ENCODE assay signal across 8 cellular contexts in genomic region chr9:23492126-23493002, GRCh38.
DNase-seq lines count a peak whose midpoint lies in the region; ATAC-seq and TF ChIP-seq lines count a peak whose summit lies in the region.

No MANE protein-coding gene starts in this region.

- peak overlapping the region in 1 of 59 donors; percentile 1 for H3K27ac ChIP-seq in dorsolateral prefrontal cortex

- intact Hi-C loops in dorsolateral prefrontal cortex (cut with DNase I): no loop called here

- peak; percentile 57; the same call in 1 of the 2 replicates for TF ChIP-seq CTCF in HFFc6 (IDR thresholded peaks at IDR 0.05)
- peak; percentile 21 to 78 (median 63) for TF ChIP-seq CTCF in dorsolateral prefrontal cortex (IDR thresholded peaks at IDR 0.05 in 54 of 56, conservative IDR thresholded peaks at IDR 0.05 in 2 of 56; ENCODE audit: low read depth in 1 of 56, partially characterized antibody in 56 of 56)
- TF ChIP-seq CTCF in omental fat pad (IDR thresholded peaks at IDR 0.05): no peak

- no peak overlapping the region for H3K4me3 ChIP-seq in dorsolateral prefrontal cortex

- peaks cover 5% of the 10 kb centered on the region; the same call in 1 of the 2 replicates for H3K9me3 Mint-ChIP-seq in HFFc6

- no peaks in the 10 kb centered on the region for H3K27me3 ChIP-seq in dorsolateral prefrontal cortex

- no peak overlapping the region for H3K27ac Mint-ChIP-seq in HFFc6

- no peak overlapping the region for H3K4me3 Mint-ChIP-seq in HFFc6

- H3K27me3 Mint-ChIP-seq in HFFc6 (ENCODE audit: insufficient read depth): no peaks in the 10 kb centered on the region

- no peaks in the 10 kb centered on the region for H3K4me1 Mint-ChIP-seq in HFFc6 (ENCODE audit: low read depth)

- H3K36me3 Mint-ChIP-seq in HFFc6 (ENCODE audit: low read depth): no peaks in the 10 kb centered on the region

- DNase-seq in COLO668 (lab: John Stamatoyannopoulos, UW; ENCODE audit: unreplicated experiment) (peak; percentile 20), HFFc6 (peak; percentile 1), NCI-H526 treated with DMSO at 0.1 percent for 48 hours (lab: John Stamatoyannopoulos, UW) (peak; percentile 78), dorsolateral prefrontal cortex (peak in 2 of 10 donors; percentile 10 to 11), omental fat pad (ENCODE audit: low spot score) (no peak), T-helper 9 cell (no peak), DMS79 (lab: John Stamatoyannopoulos, UW) (no peak)

- ATAC-seq in omental fat pad (ENCODE audit: low FRiP score): peak; percentile 75
- ATAC-seq in GM21423 (IDR thresholded peaks at IDR 0.05; ENCODE audit: unreplicated experiment): no peak

Comparison
In these comparisons a context has a peak if more than half of its experiments do, and no peak if none do; other contexts are left out.
1. DNase-seq: peak in COLO668 (single experiment), HFFc6 (single experiment) and NCI-H526 treated with DMSO at 0.1 percent for 48 hours (single experiment); none in omental fat pad (single experiment), T-helper 9 cell (single experiment) and DMS79 (single experiment).
2. CTCF ChIP-seq: peak in HFFc6 (single experiment) and dorsolateral prefrontal cortex (56 of 56); none in omental fat pad (0 of 3).